18 cellular contexts compared by ENCODE assay signal in genomic region chr7:152633504-152633903, GRCh38.
"Had no signal": no experiment of that assay in that cellular context is flagged by ENCODE, and none has a peak within 500 bp of the region (broad histone marks: within the 10 kb centered on the region; RNA-seq: fewer than 3 reads in every experiment).

No MANE protein-coding gene starts in this region.

- H3K27me3 ChIP-seq: right atrium auricular region had no signal

- H3K9me3 ChIP-seq: esophagus squamous epithelium, mucosa of descending colon, prostate gland, right atrium auricular region, tibial artery had no signal

- H3K27ac ChIP-seq: esophagus squamous epithelium, prostate gland, right atrium auricular region, tibial artery had no signal

- ATAC-seq: activated CD4-positive, CD25-positive, alpha-beta regulatory T cell treated with anti-CD3 and anti-CD28 coated beads, Interleukin-2, amount 50 U/mL, for 24 hours; activated CD8-positive, alpha-beta T cell treated with anti-CD3 and anti-CD28 coated beads, Interleukin-2, amount 10 ng/mL, durations not matched to agents 7 days and 5 days; activated T-cell treated with anti-CD3 and anti-CD28 coated beads, Interleukin-2, amount 50 U/mL, for 4 hours; effector memory CD8-positive, alpha-beta T cell; mucosa of descending colon; stimulated activated naive CD8-positive, alpha-beta T cell treated with anti-CD3 and anti-CD28 coated beads, Interleukin-15, Interleukin-2, amounts not matched to agents 100 U/mL and 50 U/mL, for 24 hours had no signal

- H3K36me3 ChIP-seq: esophagus squamous epithelium, prostate gland, right atrium auricular region, tibial artery had no signal

- DNase-seq: activated CD4-positive, alpha-beta T cell treated with anti-CD3 and anti-CD28 coated beads, Interleukin-2, amount 10 ng/mL, durations not matched to agents 7 days and 5 days; activated CD8-positive, alpha-beta memory T cell treated with anti-CD3 and anti-CD28 coated beads, Interleukin-2, amount 50 U/mL, for 4 hours; activated CD8-positive, alpha-beta T cell treated with anti-CD3 and anti-CD28 coated beads, Interleukin-2, amount 10 ng/mL, durations not matched to agents 7 days and 5 days; activated naive CD4-positive, alpha-beta T cell treated with anti-CD3 and anti-CD28 coated beads for 36 hours; activated T-cell treated with anti-CD3 and anti-CD28 coated beads, Interleukin-2, amount 50 U/mL, for 4 hours; caudate nucleus; effector memory CD8-positive, alpha-beta T cell; esophagus squamous epithelium; mesenchymal stem cell; mucosa of descending colon; naive B cell; stimulated activated CD4-positive, alpha-beta T cell treated with anti-CD3 and anti-CD28 coated beads, Interleukin-2, amount 100 ng/mL, for 24 hours; stimulated activated naive CD8-positive, alpha-beta T cell treated with anti-CD3 and anti-CD28 coated beads, Interleukin-15, Interleukin-2, amounts not matched to agents 100 U/mL and 50 U/mL, for 24 hours; substantia nigra; tibial artery had no signal

- H3K4me3 ChIP-seq: esophagus squamous epithelium, mucosa of descending colon, prostate gland, right atrium auricular region, tibial artery had no signal

- H3K4me1 ChIP-seq: esophagus squamous epithelium, prostate gland, right atrium auricular region, tibial artery had no signal
